In genomic region chr6:81624443-81624842, GRCh38 we compare ENCODE assay signal across 29 cellular contexts.
"Had no signal": no experiment of that assay in that cellular context is flagged by ENCODE, and none has a peak within 500 bp of the region (broad histone marks: within the 10 kb centered on the region; RNA-seq: fewer than 3 reads in every experiment).

No MANE protein-coding gene starts in this region.

- ATAC-seq: activated T-cell treated with anti-CD3 and anti-CD28 coated beads, Interleukin-2, amount 50 U/mL, for 72 hours; body of pancreas; effector memory CD8-positive, alpha-beta T cell had no signal

- H3K27me3 Mint-ChIP-seq: activated CD4-positive, alpha-beta memory T cell treated with anti-CD3 and anti-CD28 coated beads, Interleukin-2, amount 10 ng/mL, durations not matched to agents 7 days and 5 days; activated CD4-positive, alpha-beta T cell treated with anti-CD3 and anti-CD28 coated beads, Interleukin-2, amount 10 ng/mL, durations not matched to agents 7 days and 5 days; activated naive CD8-positive, alpha-beta T cell; activated T-cell treated with anti-CD3 and anti-CD28 coated beads, Interleukin-2, amount 50 U/mL, for 24 hours; dendritic cell treated with granulocyte-macrophage colony-stimulating factor and Interleukin-4, amounts not matched to agents 40 ng/mL and 50 ng/mL, for 4 days; effector memory CD8-positive, alpha-beta T cell had no signal

- DNase-seq: activated CD4-positive, alpha-beta memory T cell treated with anti-CD3 and anti-CD28 coated beads, Interleukin-2, amount 10 ng/mL, durations not matched to agents 7 days and 5 days; activated CD4-positive, alpha-beta T cell treated with anti-CD3 and anti-CD28 coated beads for 1 hour; activated CD4-positive, alpha-beta T cell treated with anti-CD3 and anti-CD28 coated beads for 4 hours; activated CD4-positive, alpha-beta T cell treated with anti-CD3 and anti-CD28 coated beads, Interleukin-2, amount 10 ng/mL, durations not matched to agents 7 days and 5 days; activated CD4-positive, alpha-beta T cell treated with anti-CD3 and anti-CD28 coated beads, Interleukin-2, amount 50 U/mL, for 4 hours; activated CD8-positive, alpha-beta memory T cell treated with anti-CD3 and anti-CD28 coated beads, Interleukin-2, amount 50 U/mL, for 48 hours; activated gamma-delta T cell treated with Interleukin-2 at 50 U/mL for 16 hours; activated naive CD4-positive, alpha-beta T cell treated with anti-CD3 and anti-CD28 coated beads, Interleukin-2, amount 50 U/mL, for 16 hours; activated naive CD4-positive, alpha-beta T cell treated with Interleukin-2 at 50 U/mL for 16 hours; activated T-cell treated with anti-CD3 and anti-CD28 coated beads for 4 hours; activated T-cell treated with anti-CD3 and anti-CD28 coated beads, Interleukin-2, amount 50 U/mL, for 24 hours; activated T-cell treated with anti-CD3 and anti-CD28 coated beads, Interleukin-2, amount 50 U/mL, for 72 hours; adrenal gland; amygdala; aorta; body of pancreas; central memory CD4-positive, alpha-beta T cell; cerebellar nuclear complex; dorsolateral prefrontal cortex; effector CD4-positive, alpha-beta T cell; effector memory CD8-positive, alpha-beta T cell; esophagus squamous epithelium; head of caudate nucleus; T-helper 2 cell had no signal

- H3K27me3 ChIP-seq: adrenal gland, body of pancreas, breast epithelium, cardiac muscle cell, esophagus squamous epithelium had no signal

- H3K36me3 Mint-ChIP-seq: activated naive CD8-positive, alpha-beta T cell had no signal

- H3K4me1 Mint-ChIP-seq: activated CD4-positive, alpha-beta memory T cell treated with anti-CD3 and anti-CD28 coated beads, Interleukin-2, amount 10 ng/mL, durations not matched to agents 7 days and 5 days; activated CD4-positive, alpha-beta T cell treated with anti-CD3 and anti-CD28 coated beads, Interleukin-2, amount 10 ng/mL, durations not matched to agents 7 days and 5 days had no signal

- H3K9me3 Mint-ChIP-seq: activated CD4-positive, alpha-beta memory T cell treated with anti-CD3 and anti-CD28 coated beads, Interleukin-2, amount 10 ng/mL, durations not matched to agents 7 days and 5 days; activated CD4-positive, alpha-beta T cell treated with anti-CD3 and anti-CD28 coated beads, Interleukin-2, amount 10 ng/mL, durations not matched to agents 7 days and 5 days had no signal

- H3K4me3 Mint-ChIP-seq: activated CD4-positive, alpha-beta memory T cell treated with anti-CD3 and anti-CD28 coated beads, Interleukin-2, amount 10 ng/mL, durations not matched to agents 7 days and 5 days; activated CD4-positive, alpha-beta T cell treated with anti-CD3 and anti-CD28 coated beads, Interleukin-2, amount 10 ng/mL, durations not matched to agents 7 days and 5 days; activated naive CD8-positive, alpha-beta T cell; activated T-cell treated with anti-CD3 and anti-CD28 coated beads, Interleukin-2, amount 50 U/mL, for 24 hours; activated T-cell treated with anti-CD3 and anti-CD28 coated beads, Interleukin-2, amount 50 U/mL, for 72 hours; dendritic cell treated with granulocyte-macrophage colony-stimulating factor and Interleukin-4, amounts not matched to agents 40 ng/mL and 50 ng/mL, for 4 days; effector memory CD8-positive, alpha-beta T cell had no signal

- H3K4me3 ChIP-seq: adrenal gland, body of pancreas, breast epithelium, cardiac muscle cell, coronary artery, dorsolateral prefrontal cortex, esophagus squamous epithelium had no signal

- H3K36me3 ChIP-seq: adrenal gland, breast epithelium, cardiac muscle cell, esophagus squamous epithelium had no signal

- H3K27ac ChIP-seq: adrenal gland, body of pancreas, breast epithelium, cardiac muscle cell, coronary artery, dorsolateral prefrontal cortex, esophagus squamous epithelium had no signal

- H3K27ac Mint-ChIP-seq: activated CD4-positive, alpha-beta memory T cell treated with anti-CD3 and anti-CD28 coated beads, Interleukin-2, amount 10 ng/mL, durations not matched to agents 7 days and 5 days; activated CD4-positive, alpha-beta T cell treated with anti-CD3 and anti-CD28 coated beads, Interleukin-2, amount 10 ng/mL, durations not matched to agents 7 days and 5 days; activated naive CD8-positive, alpha-beta T cell; activated T-cell treated with anti-CD3 and anti-CD28 coated beads, Interleukin-2, amount 50 U/mL, for 24 hours; activated T-cell treated with anti-CD3 and anti-CD28 coated beads, Interleukin-2, amount 50 U/mL, for 72 hours; dendritic cell treated with granulocyte-macrophage colony-stimulating factor and Interleukin-4, amounts not matched to agents 40 ng/mL and 50 ng/mL, for 4 days; effector memory CD8-positive, alpha-beta T cell had no signal
